10 cellular contexts compared by ENCODE assay signal in genomic region chr5:102536323-102536928, GRCh38. TPM values are rescaled to one million over a fixed set of nuclear protein-coding genes. Genes with fewer than 3 reads are reported as not detected.
DNase-seq lines count a peak whose midpoint lies in the region; ATAC-seq, FAIRE-seq and TF ChIP-seq lines count a peak whose summit lies in the region.
"Had no signal": no experiment of that assay in that cellular context is flagged by ENCODE, and none has a peak within 500 bp of the region (broad histone marks: within the 10 kb centered on the region; RNA-seq: fewer than 3 reads in every experiment).

No MANE protein-coding gene starts in this region.

- no peaks in the 10 kb centered on the region for H3K79me2 ChIP-seq in parathyroid adenoma

- H3K27ac ChIP-seq in parathyroid adenoma = no peak overlapping the region

- H3K36me3 ChIP-seq in bronchial epithelial cell (ENCODE audit: control insufficient read depth, insufficient read depth, low read length) (no peaks in the 10 kb centered on the region), parathyroid adenoma (ENCODE audit: control insufficient read depth, insufficient read depth, low read length) (no peaks in the 10 kb centered on the region)

- ATAC-seq in GM21723 (IDR thresholded peaks at IDR 0.05; ENCODE audit: unreplicated experiment) (no peak), HG03039 (IDR thresholded peaks at IDR 0.05; ENCODE audit: unreplicated experiment) (no peak)
- no peak for ATAC-seq in stimulated activated memory B cell treated with anti-CD40 and anti-IgM and Interleukin-4, amounts not matched to agents 10 μg/mL and 1 μg/mL and 100 μg/mL, for 72 hours

- no peak overlapping the region for H3K4me2 ChIP-seq in parathyroid adenoma (ENCODE audit: low read length)

- H3K36me3 Mint-ChIP-seq in stimulated activated memory B cell treated with anti-CD40 and anti-IgM and Interleukin-4, amounts not matched to agents 10 μg/mL and 1 μg/mL and 100 μg/mL, for 72 hours = no peaks in the 10 kb centered on the region

- no peak overlapping the region for H3K9ac ChIP-seq in parathyroid adenoma

- H3K9me3 ChIP-seq in parathyroid adenoma (ENCODE audit: control insufficient read depth, low read length) = no peaks in the 10 kb centered on the region

- no peak overlapping the region for H2AFZ ChIP-seq in parathyroid adenoma

- H3K27me3 Mint-ChIP-seq in stimulated activated memory B cell treated with anti-CD40 and anti-IgM and Interleukin-4, amounts not matched to agents 10 μg/mL and 1 μg/mL and 100 μg/mL, for 72 hours = no peaks in the 10 kb centered on the region

- DNase-seq in NCI-H345 (lab: John Stamatoyannopoulos, UW) (peak; percentile 9), NCI-H345 treated with DMSO at 0.1 percent for 48 hours (lab: John Stamatoyannopoulos, UW; ENCODE audit: unreplicated experiment) (no peak), NCI-H2029 treated with DMSO at 0.1 percent for 48 hours (lab: John Stamatoyannopoulos, UW) (peak; percentile 37), bronchial epithelial cell (ENCODE audit: low read depth) (peak; percentile 28)

- no peaks in the 10 kb centered on the region for H3K9me3 Mint-ChIP-seq in stimulated activated memory B cell treated with anti-CD40 and anti-IgM and Interleukin-4, amounts not matched to agents 10 μg/mL and 1 μg/mL and 100 μg/mL, for 72 hours
- H3K9me3 Mint-ChIP-seq: dendritic cell treated with granulocyte-macrophage colony-stimulating factor and Interleukin-4, amounts not matched to agents 40 ng/mL and 50 ng/mL, for 4 days had no signal

- no peak overlapping the region for H3K27ac Mint-ChIP-seq in stimulated activated memory B cell treated with anti-CD40 and anti-IgM and Interleukin-4, amounts not matched to agents 10 μg/mL and 1 μg/mL and 100 μg/mL, for 72 hours
- H3K27ac Mint-ChIP-seq: dendritic cell treated with granulocyte-macrophage colony-stimulating factor and Interleukin-4, amounts not matched to agents 40 ng/mL and 50 ng/mL, for 4 days had no signal

- no peaks in the 10 kb centered on the region for H3K4me1 ChIP-seq in parathyroid adenoma

- H3K27me3 ChIP-seq in bronchial epithelial cell (ENCODE audit: control insufficient read depth, insufficient read depth, low read length) = no peaks in the 10 kb centered on the region
- H3K27me3 ChIP-seq in parathyroid adenoma (ENCODE audit: control insufficient read depth, insufficient read depth, low read length) = no peaks in the 10 kb centered on the region

- no peak for FAIRE-seq in bronchial epithelial cell (lab: Jason Lieb, UNC)

- H3K4me1 Mint-ChIP-seq in stimulated activated memory B cell treated with anti-CD40 and anti-IgM and Interleukin-4, amounts not matched to agents 10 μg/mL and 1 μg/mL and 100 μg/mL, for 72 hours = no peaks in the 10 kb centered on the region

- no peak overlapping the region for H3K4me3 ChIP-seq in bronchial epithelial cell (ENCODE audit: low read depth, low read length)
- H3K4me3 ChIP-seq in parathyroid adenoma (ENCODE audit: low read depth, low read length) = no peak overlapping the region

- H3K4me3 Mint-ChIP-seq in stimulated activated memory B cell treated with anti-CD40 and anti-IgM and Interleukin-4, amounts not matched to agents 10 μg/mL and 1 μg/mL and 100 μg/mL, for 72 hours = no peak overlapping the region
- H3K4me3 Mint-ChIP-seq: dendritic cell treated with granulocyte-macrophage colony-stimulating factor and Interleukin-4, amounts not matched to agents 40 ng/mL and 50 ng/mL, for 4 days had no signal

- peak; percentile 10 for TF ChIP-seq CTCF in bronchial epithelial cell (IDR thresholded peaks at IDR 0.05; ENCODE audit: insufficient read depth, low read length, severe bottlenecking)
- TF ChIP-seq CTCF in parathyroid adenoma (IDR thresholded peaks at IDR 0.05) = peak; percentile 21

RNA-seq across cellular contexts. Expression of gene SLCO6A1, which starts 37.6 kb away (rescaled TPM):
- total RNA-seq in bronchial epithelial cell = under 0.01 TPM in 1 of 2 replicates, not detected in the other
- total RNA-seq: pulmonary artery endothelial cell had no signal
